In the genomic region with DNA sequence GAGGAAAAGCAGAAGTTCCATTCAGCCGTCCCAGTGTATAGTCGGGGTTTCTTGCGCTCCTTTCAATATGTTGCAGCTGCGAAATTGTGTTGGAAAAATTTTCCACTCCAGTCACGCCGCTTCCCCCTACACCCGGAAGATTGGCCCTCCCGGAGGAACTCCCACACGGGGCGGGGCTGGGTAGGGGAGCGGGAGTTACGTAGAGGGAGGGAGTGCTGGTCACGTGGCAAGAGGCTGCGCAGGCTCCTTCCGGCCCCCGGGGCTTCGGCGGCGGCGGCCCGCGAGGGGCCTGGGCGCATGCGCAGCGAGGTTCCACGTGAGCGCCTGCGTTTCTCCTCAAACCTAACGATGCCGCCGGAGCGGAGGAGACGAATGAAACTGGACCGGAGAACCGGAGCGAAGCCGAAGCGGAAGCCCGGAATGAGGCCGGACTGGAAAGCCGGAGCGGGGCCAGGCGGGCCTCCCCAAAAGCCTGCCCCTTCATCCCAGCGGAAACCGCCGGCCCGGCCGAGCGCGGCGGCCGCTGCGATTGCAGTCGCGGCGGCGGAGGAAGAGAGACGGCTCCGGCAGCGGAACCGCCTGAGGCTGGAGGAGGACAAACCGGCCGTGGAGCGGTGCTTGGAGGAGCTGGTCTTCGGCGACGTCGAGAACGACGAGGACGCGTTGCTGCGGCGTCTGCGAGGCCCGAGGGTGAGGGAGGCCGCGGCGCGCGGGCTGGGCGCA, we compare ENCODE assay signal across 1 cellular context.
A peak's percentile ranks its signal among the peaks of the same experiment; 100 is the strongest.
TF ChIP-seq lines count a peak whose summit lies in the region.

Gene UTP18, plus strand, starts transcription at position 310 of the 723 bp plus-strand sequence. Its CDS starts 39 bp downstream, at position 349.

TF ChIP-seq in K562, 482 proteins besides CTCF, POLR2A, EP300 and RAD21 (continued from another document and continues in another):
- peak; percentile 87 for TF ChIP-seq VEZF1 (CRISPR knock-in tag; IDR thresholded peaks at IDR 0.05)
- no peak for TF ChIP-seq PYGO2 (tag; IDR thresholded peaks at IDR 0.05)
- TF ChIP-seq, protein P1, sequence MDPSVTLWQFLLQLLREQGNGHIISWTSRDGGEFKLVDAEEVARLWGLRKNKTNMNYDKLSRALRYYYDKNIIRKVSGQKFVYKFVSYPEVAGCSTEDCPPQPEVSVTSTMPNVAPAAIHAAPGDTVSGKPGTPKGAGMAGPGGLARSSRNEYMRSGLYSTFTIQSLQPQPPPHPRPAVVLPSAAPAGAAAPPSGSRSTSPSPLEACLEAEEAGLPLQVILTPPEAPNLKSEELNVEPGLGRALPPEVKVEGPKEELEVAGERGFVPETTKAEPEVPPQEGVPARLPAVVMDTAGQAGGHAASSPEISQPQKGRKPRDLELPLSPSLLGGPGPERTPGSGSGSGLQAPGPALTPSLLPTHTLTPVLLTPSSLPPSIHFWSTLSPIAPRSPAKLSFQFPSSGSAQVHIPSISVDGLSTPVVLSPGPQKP (CRISPR knock-in tag; IDR thresholded peaks at IDR 0.05) = no peak
- peak; percentile 83 for TF ChIP-seq CREB3L1 (IDR thresholded peaks at IDR 0.05; ENCODE audit: borderline replicate concordance, low read depth)
- TF ChIP-seq MYC (IDR thresholded peaks at IDR 0.05; ENCODE audit: low read depth, low read length) = peak; percentile 89
- peak; percentile 90; the same call in 1 of the 2 replicates for TF ChIP-seq MYC (CRISPR knock-in tag; IDR thresholded peaks at IDR 0.05; ENCODE audit: borderline replicate concordance, low read depth)
- peak; percentile 90 for TF ChIP-seq FIP1L1 (IDR thresholded peaks at IDR 0.05; ENCODE audit: low read depth, low read length, poor library complexity, severe bottlenecking)
- TF ChIP-seq ZNF316 (IDR thresholded peaks at IDR 0.05) = 0 out of 2 replicates have a peak, but pooled peaks have one; percentile 22
- TF ChIP-seq MTA1 (IDR thresholded peaks at IDR 0.05; ENCODE audit: borderline replicate concordance) = 0 out of 2 replicates have a peak, but pooled peaks have one; percentile 32
- no peak for TF ChIP-seq ZBTB43 (CRISPR knock-in tag; IDR thresholded peaks at IDR 0.05)
- TF ChIP-seq PRMT5 (CRISPR knock-in tag; IDR thresholded peaks at IDR 0.05) = 0 out of 2 replicates have a peak, but pooled peaks have one; percentile 56
- TF ChIP-seq DPF2 (IDR thresholded peaks at IDR 0.05) = peak; percentile 73
- peak; percentile 97 for TF ChIP-seq MBD2 (IDR thresholded peaks at IDR 0.05; ENCODE audit: borderline replicate concordance, low read depth)
- TF ChIP-seq RNF2 (IDR thresholded peaks at IDR 0.05) = peak; percentile 51; the same call in 1 of the 2 replicates
- TF ChIP-seq, protein P2, sequence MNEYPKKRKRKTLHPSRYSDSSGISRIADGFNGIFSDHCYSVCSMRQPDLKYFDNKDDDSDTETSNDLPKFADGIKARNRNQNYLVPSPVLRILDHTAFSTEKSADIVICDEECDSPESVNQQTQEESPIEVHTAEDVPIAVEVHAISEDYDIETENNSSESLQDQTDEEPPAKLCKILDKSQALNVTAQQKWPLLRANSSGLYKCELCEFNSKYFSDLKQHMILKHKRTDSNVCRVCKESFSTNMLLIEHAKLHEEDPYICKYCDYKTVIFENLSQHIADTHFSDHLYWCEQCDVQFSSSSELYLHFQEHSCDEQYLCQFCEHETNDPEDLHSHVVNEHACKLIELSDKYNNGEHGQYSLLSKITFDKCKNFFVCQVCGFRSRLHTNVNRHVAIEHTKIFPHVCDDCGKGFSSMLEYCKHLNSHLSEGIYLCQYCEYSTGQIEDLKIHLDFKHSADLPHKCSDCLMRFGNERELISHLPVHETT (CRISPR knock-in tag; conservative IDR thresholded peaks at IDR 0.05 in 1 of 2, IDR thresholded peaks at IDR 0.05 in 1 of 2) = peak; percentile 58 to 81; a peak in 2 of 4 replicates
- TF ChIP-seq ZHX1 (conservative IDR thresholded peaks at IDR 0.05; ENCODE audit: low read length) = no peak; the same call in 1 of the 2 replicates
- TF ChIP-seq CCAR2 (IDR thresholded peaks at IDR 0.05; ENCODE audit: low read depth, low read length) = no peak
- peak; percentile 91 for TF ChIP-seq ETV1 (tag; conservative IDR thresholded peaks at IDR 0.05; ENCODE audit: low read depth)
- TF ChIP-seq CREB1 (IDR thresholded peaks at IDR 0.05) = no peak
- TF ChIP-seq CREB1 (CRISPR knock-in tag; IDR thresholded peaks at IDR 0.05) = peak; percentile 80
- TF ChIP-seq, protein P3, sequence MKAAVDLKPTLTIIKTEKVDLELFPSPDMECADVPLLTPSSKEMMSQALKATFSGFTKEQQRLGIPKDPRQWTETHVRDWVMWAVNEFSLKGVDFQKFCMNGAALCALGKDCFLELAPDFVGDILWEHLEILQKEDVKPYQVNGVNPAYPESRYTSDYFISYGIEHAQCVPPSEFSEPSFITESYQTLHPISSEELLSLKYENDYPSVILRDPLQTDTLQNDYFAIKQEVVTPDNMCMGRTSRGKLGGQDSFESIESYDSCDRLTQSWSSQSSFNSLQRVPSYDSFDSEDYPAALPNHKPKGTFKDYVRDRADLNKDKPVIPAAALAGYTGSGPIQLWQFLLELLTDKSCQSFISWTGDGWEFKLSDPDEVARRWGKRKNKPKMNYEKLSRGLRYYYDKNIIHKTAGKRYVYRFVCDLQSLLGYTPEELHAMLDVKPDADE (conservative IDR thresholded peaks at IDR 0.05; ENCODE audit: control insufficient read depth, low read depth, low read length) = 0 out of 2 replicates have a peak, but pooled peaks have one; percentile 25
- peak; percentile 56 for TF ChIP-seq POU5F1 (IDR thresholded peaks at IDR 0.05; ENCODE audit: borderline replicate concordance, low read depth, low read length, partially characterized antibody)
- peak; percentile 100 for TF ChIP-seq PRDM10 (IDR thresholded peaks at IDR 0.05; ENCODE audit: partially characterized antibody)
- TF ChIP-seq ZNF696 (CRISPR knock-in tag; conservative IDR thresholded peaks at IDR 0.05) = no peak
- TF ChIP-seq ZEB2 (IDR thresholded peaks at IDR 0.05) = peak; percentile 52; the same call in 1 of the 2 replicates
- TF ChIP-seq DIDO1 (tag; IDR thresholded peaks at IDR 0.05; ENCODE audit: low read depth) = peak; percentile 58; the same call in 1 of the 2 replicates
- TF ChIP-seq KAT7 (CRISPR knock-in tag; IDR thresholded peaks at IDR 0.05; ENCODE audit: borderline replicate concordance) = peak; percentile 84; the same call in 1 of the 2 replicates
- peak; percentile 68 for TF ChIP-seq POLR2B (IDR thresholded peaks at IDR 0.05; ENCODE audit: low read depth, partially characterized antibody)
- no peak for TF ChIP-seq SMAD3 (CRISPR knock-in tag; conservative IDR thresholded peaks at IDR 0.05)
- TF ChIP-seq NCOR1 (IDR thresholded peaks at IDR 0.05) = peak; percentile 38; the same call in 1 of the 2 replicates
- peak; percentile 91 for TF ChIP-seq EP400 (IDR thresholded peaks at IDR 0.05)
- TF ChIP-seq ETV6 (IDR thresholded peaks at IDR 0.05; ENCODE audit: borderline replicate concordance in 1 of 2, low read depth in 2 of 2, low read length in 1 of 2) = 0 out of 4 replicates have a peak, but pooled peaks of 1 of the 2 experiments have one; percentile 13
- no peak for TF ChIP-seq ETV6 (CRISPR knock-in tag; IDR thresholded peaks at IDR 0.05; ENCODE audit: borderline replicate concordance)
- TF ChIP-seq, protein P4, sequence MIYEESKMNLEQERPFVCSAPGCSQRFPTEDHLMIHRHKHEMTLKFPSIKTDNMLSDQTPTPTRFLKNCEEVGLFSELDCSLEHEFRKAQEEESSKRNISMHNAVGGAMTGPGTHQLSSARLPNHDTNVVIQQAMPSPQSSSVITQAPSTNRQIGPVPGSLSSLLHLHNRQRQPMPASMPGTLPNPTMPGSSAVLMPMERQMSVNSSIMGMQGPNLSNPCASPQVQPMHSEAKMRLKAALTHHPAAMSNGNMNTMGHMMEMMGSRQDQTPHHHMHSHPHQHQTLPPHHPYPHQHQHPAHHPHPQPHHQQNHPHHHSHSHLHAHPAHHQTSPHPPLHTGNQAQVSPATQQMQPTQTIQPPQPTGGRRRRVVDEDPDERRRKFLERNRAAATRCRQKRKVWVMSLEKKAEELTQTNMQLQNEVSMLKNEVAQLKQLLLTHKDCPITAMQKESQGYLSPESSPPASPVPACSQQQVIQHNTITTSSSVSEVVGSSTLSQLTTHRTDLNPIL (CRISPR knock-in tag; IDR thresholded peaks at IDR 0.05) = no peak
- 0 out of 2 replicates have a peak, but pooled peaks have one; percentile 13 for TF ChIP-seq POLR2H (tag; IDR thresholded peaks at IDR 0.05; ENCODE audit: low read depth)
- TF ChIP-seq ILK (tag; IDR thresholded peaks at IDR 0.05; ENCODE audit: borderline replicate concordance, low read depth) = no peak
- TF ChIP-seq, protein P5, sequence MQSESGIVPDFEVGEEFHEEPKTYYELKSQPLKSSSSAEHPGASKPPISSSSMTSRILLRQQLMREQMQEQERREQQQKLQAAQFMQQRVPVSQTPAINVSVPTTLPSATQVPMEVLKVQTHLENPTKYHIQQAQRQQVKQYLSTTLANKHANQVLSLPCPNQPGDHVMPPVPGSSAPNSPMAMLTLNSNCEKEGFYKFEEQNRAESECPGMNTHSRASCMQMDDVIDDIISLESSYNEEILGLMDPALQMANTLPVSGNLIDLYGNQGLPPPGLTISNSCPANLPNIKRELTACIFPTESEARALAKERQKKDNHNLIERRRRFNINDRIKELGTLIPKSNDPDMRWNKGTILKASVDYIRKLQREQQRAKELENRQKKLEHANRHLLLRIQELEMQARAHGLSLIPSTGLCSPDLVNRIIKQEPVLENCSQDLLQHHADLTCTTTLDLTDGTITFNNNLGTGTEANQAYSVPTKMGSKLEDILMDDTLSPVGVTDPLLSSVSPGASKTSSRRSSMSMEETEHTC (IDR thresholded peaks at IDR 0.05) = peak; percentile 55; the same call in 1 of the 2 replicates
- TF ChIP-seq PHF20 (IDR thresholded peaks at IDR 0.05; ENCODE audit: partially characterized antibody) = peak; percentile 79
- TF ChIP-seq NUFIP1 (IDR thresholded peaks at IDR 0.05; ENCODE audit: partially characterized antibody) = peak; percentile 63
